8 cellular contexts compared by ENCODE assay signal in the genomic region with DNA sequence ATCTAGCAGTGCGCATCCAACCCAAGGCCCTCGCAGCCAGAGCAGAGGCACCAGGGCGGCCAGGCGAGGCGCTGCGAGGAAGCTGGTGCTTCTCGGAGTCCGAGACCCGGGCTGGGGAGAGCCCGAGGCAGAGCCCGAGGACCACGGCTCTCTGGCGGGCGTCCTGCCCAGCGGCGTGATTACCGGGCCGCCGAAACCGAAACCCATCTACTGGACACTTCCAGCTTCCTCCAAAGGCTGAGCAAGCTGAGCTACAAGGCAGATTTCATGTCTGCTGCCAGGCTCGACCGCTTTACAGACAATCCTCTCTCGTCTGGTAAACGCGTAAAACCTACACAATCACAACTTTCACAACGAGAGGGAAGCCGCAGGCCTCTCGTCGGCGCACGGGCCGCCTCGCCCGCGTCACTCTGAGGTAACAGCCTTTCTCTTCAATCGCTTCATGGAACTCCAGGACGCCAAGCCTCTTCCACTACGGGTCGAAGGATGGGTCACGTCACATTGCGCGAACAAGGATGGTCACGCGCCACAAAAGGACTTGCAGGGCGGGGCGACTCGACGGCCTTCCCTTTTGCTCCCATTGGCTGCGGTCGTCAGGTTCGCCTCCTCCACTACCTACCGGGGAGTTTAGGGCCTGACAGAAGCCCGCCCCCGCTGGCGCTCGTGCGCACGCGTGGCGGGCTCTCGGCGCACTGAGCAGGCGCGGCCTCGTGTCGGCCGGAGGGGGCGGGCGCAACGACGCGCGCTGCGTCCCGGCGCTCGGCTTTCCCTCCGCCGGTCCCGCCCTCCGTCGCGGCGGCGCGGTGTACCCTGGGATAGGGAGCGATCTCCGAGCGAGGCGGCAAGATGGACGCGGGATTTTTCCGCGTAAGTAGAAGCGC.
DNase-seq lines count a peak whose midpoint lies in the region; ATAC-seq and TF ChIP-seq lines count a peak whose summit lies in the region.

A gene with protein sequence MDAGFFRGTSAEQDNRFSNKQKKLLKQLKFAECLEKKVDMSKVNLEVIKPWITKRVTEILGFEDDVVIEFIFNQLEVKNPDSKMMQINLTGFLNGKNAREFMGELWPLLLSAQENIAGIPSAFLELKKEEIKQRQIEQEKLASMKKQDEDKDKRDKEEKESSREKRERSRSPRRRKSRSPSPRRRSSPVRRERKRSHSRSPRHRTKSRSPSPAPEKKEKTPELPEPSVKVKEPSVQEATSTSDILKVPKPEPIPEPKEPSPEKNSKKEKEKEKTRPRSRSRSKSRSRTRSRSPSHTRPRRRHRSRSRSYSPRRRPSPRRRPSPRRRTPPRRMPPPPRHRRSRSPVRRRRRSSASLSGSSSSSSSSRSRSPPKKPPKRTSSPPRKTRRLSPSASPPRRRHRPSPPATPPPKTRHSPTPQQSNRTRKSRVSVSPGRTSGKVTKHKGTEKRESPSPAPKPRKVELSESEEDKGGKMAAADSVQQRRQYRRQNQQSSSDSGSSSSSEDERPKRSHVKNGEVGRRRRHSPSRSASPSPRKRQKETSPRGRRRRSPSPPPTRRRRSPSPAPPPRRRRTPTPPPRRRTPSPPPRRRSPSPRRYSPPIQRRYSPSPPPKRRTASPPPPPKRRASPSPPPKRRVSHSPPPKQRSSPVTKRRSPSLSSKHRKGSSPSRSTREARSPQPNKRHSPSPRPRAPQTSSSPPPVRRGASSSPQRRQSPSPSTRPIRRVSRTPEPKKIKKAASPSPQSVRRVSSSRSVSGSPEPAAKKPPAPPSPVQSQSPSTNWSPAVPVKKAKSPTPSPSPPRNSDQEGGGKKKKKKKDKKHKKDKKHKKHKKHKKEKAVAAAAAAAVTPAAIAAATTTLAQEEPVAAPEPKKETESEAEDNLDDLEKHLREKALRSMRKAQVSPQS (plus strand): TSS at position 822 of the 881 bp plus-strand sequence. CDS start 25 bp downstream, at position 847.

- ATAC-seq in GM19023 (IDR thresholded peaks at IDR 0.05; ENCODE audit: unreplicated experiment) = peak; percentile 88
- peak; percentile 92 for ATAC-seq in HG03280 (IDR thresholded peaks at IDR 0.05; ENCODE audit: unreplicated experiment)
- ATAC-seq in central memory CD8-positive, alpha-beta T cell (replicated peaks; ENCODE audit: extremely low read depth, poor library complexity, severe bottlenecking) = peak; percentile 88

- H3K4me1 Mint-ChIP-seq in central memory CD8-positive, alpha-beta T cell = peaks cover 30% of the 10 kb centered on the region

- H3K4me3 Mint-ChIP-seq in central memory CD8-positive, alpha-beta T cell = peak within 1 kb of the TSS; percentile 83

- peak; percentile 100 for DNase-seq in AG09319 (ENCODE audit: extremely low read depth, low read depth)
- DNase-seq in NCI-H446 (lab: John Stamatoyannopoulos, UW) = peak; percentile 99 to 100
- peak; percentile 98 for DNase-seq in activated CD4-positive, CD25-positive, alpha-beta regulatory T cell treated with anti-CD3 and anti-CD28 coated beads, Interleukin-2, amount 50 U/mL, for 16 hours (ENCODE audit: low read depth, low spot score)
- peak; percentile 93 to 99 for DNase-seq in central memory CD8-positive, alpha-beta T cell (ENCODE audit: low spot score in 2 of 2)
- peak; percentile 100 for DNase-seq in iris pigment epithelial cell (ENCODE audit: low read depth)
- peak; percentile 97 for DNase-seq in stimulated activated CD4-positive, alpha-beta T cell treated with anti-CD3 and anti-CD28 coated beads, Interleukin-12 subunit alpha, Interleukin-12 subunit beta, amount 100 ng/mL, for 24 hours (ENCODE audit: low read depth in 2 of 2)

- no peak; the same call in 1 of the 2 replicates for TF ChIP-seq CTCF in AG09319 (IDR thresholded peaks at IDR 0.05; ENCODE audit: low read depth, low read length)

- no peaks in the 10 kb centered on the region for H3K9me3 Mint-ChIP-seq in central memory CD8-positive, alpha-beta T cell

- H3K36me3 Mint-ChIP-seq in central memory CD8-positive, alpha-beta T cell (ENCODE audit: insufficient read depth) = peaks cover 41% of the 10 kb centered on the region

- H3K27me3 Mint-ChIP-seq in central memory CD8-positive, alpha-beta T cell = no peaks in the 10 kb centered on the region

- peak within 1 kb of the TSS; percentile 96 for H3K27ac Mint-ChIP-seq in central memory CD8-positive, alpha-beta T cell (ENCODE audit: low read depth)

Comparison
In these comparisons a context has a peak if more than half of its experiments do, and no peak if none do; other contexts are left out.
1. Peak in every context shown above with its lines: DNase-seq and ATAC-seq.